8 cellular contexts compared by ENCODE assay signal in genomic region chr19:7069904-7070226, GRCh38. TPM values are rescaled to one million over a fixed set of nuclear protein-coding genes. Genes with fewer than 3 reads are reported as not detected.
DNase-seq lines count a peak whose midpoint lies in the region; ATAC-seq and TF ChIP-seq lines count a peak whose summit lies in the region.

No MANE protein-coding gene starts in this region.

- CTCF ChIA-PET in activated CD4-positive, alpha-beta T cell treated with anti-CD3 and anti-CD28 coated beads, Interleukin-2, amount 10 ng/mL, durations not matched to agents 7 days and 5 days (lab: Charles Lee): interaction anchor here (0.5 to 1.9 kb wide), 6 partner anchors 14 to 799 kb away, joined by 3 to 5 read pairs (median 4); no protein-coding TSS in a partner anchor
- CTCF ChIA-PET in SK-N-SH (lab: Yijun Ruan, JAX): interaction anchor here (1.6 to 2.5 kb wide), 2 partner anchors 32 to 271 kb away, joined by 4 to 8 read pairs; no protein-coding TSS in a partner anchor

- no peaks in the 10 kb centered on the region for H3K27me3 Mint-ChIP-seq in activated CD4-positive, alpha-beta T cell treated with anti-CD3 and anti-CD28 coated beads, Interleukin-2, amount 10 ng/mL, durations not matched to agents 7 days and 5 days

- peaks cover 12% of the 10 kb centered on the region for H3F3A ChIP-seq in SK-N-SH (replicated peaks; ENCODE audit: insufficient read depth)

- H2AFZ ChIP-seq in SK-N-SH (ENCODE audit: low read depth): peak overlapping the region; percentile 90
- peak overlapping the region; percentile 83 for H2AFZ ChIP-seq in fibroblast of lung (ENCODE audit: low read length)

- H3K36me3 ChIP-seq in SK-N-SH (replicated peaks in 1 of 2; ENCODE audit: control insufficient read depth in 1 of 2, insufficient read depth in 2 of 2, low read length in 1 of 2) (peaks cover 21 to 41% of the 10 kb centered on the region in 2 experiments), fibroblast of lung (ENCODE audit: control insufficient read depth, insufficient read depth, low read length) (peaks cover 14% of the 10 kb centered on the region), psoas muscle (ENCODE audit: insufficient read depth in 1 of 2, low read depth in 1 of 2) (peaks cover 10 to 44% of the 10 kb centered on the region in 2 donors)

- peaks cover 3 to 4% of the 10 kb centered on the region in 2 experiments; a peak in 2 of 4 replicates for H3K4me1 ChIP-seq in SK-N-SH (ENCODE audit: control insufficient read depth in 1 of 2, insufficient read depth in 2 of 2, low read depth in 1 of 2, low read length in 1 of 2)
- H3K4me1 ChIP-seq in fibroblast of lung (ENCODE audit: control insufficient read depth, extremely low read depth, insufficient read depth, low read length): no peaks in the 10 kb centered on the region
- H3K4me1 ChIP-seq in psoas muscle: peaks cover 7% of the 10 kb centered on the region

- peaks cover 42% of the 10 kb centered on the region for H3K36me3 Mint-ChIP-seq in activated CD4-positive, alpha-beta T cell treated with anti-CD3 and anti-CD28 coated beads, Interleukin-2, amount 10 ng/mL, durations not matched to agents 7 days and 5 days (ENCODE audit: low read depth)

- TF ChIP-seq RAD21 in SK-N-SH (IDR thresholded peaks at IDR 0.05; ENCODE audit: low read length): no peak

- POLR2A ChIA-PET in activated CD4-positive, alpha-beta T cell treated with anti-CD3 and anti-CD28 coated beads, Interleukin-2, amount 10 ng/mL, durations not matched to agents 7 days and 5 days (lab: Charles Lee): interaction anchor here (1.5 kb wide), 1 partner anchor 30 kb away, joined by 9 read pairs; no protein-coding TSS in a partner anchor
- POLR2A ChIA-PET in SK-N-SH (lab: Yijun Ruan, JAX): interaction anchor here (0.6 to 1.9 kb wide), 5 partner anchors 8 to 289 kb away, joined by 3 to 15 read pairs (median 4); no protein-coding TSS in a partner anchor

- H3K9me3 Mint-ChIP-seq in activated CD4-positive, alpha-beta T cell treated with anti-CD3 and anti-CD28 coated beads, Interleukin-2, amount 10 ng/mL, durations not matched to agents 7 days and 5 days: peaks cover 13% of the 10 kb centered on the region

- peak overlapping the region; percentile 92 for H3K4me3 Mint-ChIP-seq in activated CD4-positive, alpha-beta T cell treated with anti-CD3 and anti-CD28 coated beads, Interleukin-2, amount 10 ng/mL, durations not matched to agents 7 days and 5 days

- H3K9me2 ChIP-seq in SK-N-SH: no peaks in the 10 kb centered on the region

- ATAC-seq in psoas muscle (peak in 1 of 4 donors; percentile 21), GM18907 (IDR thresholded peaks at IDR 0.05; ENCODE audit: unreplicated experiment) (no peak)

- peak overlapping the region; percentile 96 for H3K27ac Mint-ChIP-seq in activated CD4-positive, alpha-beta T cell treated with anti-CD3 and anti-CD28 coated beads, Interleukin-2, amount 10 ng/mL, durations not matched to agents 7 days and 5 days

- H3K4me1 Mint-ChIP-seq in activated CD4-positive, alpha-beta T cell treated with anti-CD3 and anti-CD28 coated beads, Interleukin-2, amount 10 ng/mL, durations not matched to agents 7 days and 5 days: peaks cover 26% of the 10 kb centered on the region

- TF ChIP-seq CTCF in SK-N-SH (IDR thresholded peaks at IDR 0.05) (no peak), fibroblast of lung (conservative IDR thresholded peaks at IDR 0.05 in 1 of 2, IDR thresholded peaks at IDR 0.05 in 1 of 2; ENCODE audit: low read depth in 1 of 2, low read length in 2 of 2) (no peak), psoas muscle (IDR thresholded peaks at IDR 0.05) (no peak)

- peaks cover 18% of the 10 kb centered on the region for H3K79me2 ChIP-seq in SK-N-SH (ENCODE audit: insufficient read depth)
- peaks cover 9% of the 10 kb centered on the region for H3K79me2 ChIP-seq in fibroblast of lung (ENCODE audit: control insufficient read depth, insufficient read depth, low read length)

- WGBS in SK-N-SH (ENCODE audit: low lambda C conversion rate): 0% methylated on average over 4 of the region's 12 CpGs
- 0 to 1% (median 1%) methylated on average over 12 of the region's 12 CpGs for WGBS in psoas muscle, 3 donors

- H3K9me3 ChIP-seq in SK-N-SH (no peaks in the 10 kb centered on the region), fibroblast of lung (ENCODE audit: control insufficient read depth, insufficient read depth, low read depth, low read length) (no peaks in the 10 kb centered on the region), psoas muscle (no peaks in the 10 kb centered on the region)

- H3K4me2 ChIP-seq in SK-N-SH (peak overlapping the region; percentile 79), fibroblast of lung (ENCODE audit: extremely low read depth, insufficient read depth, low read length) (peak overlapping the region; percentile 93)

- intact Hi-C loops in psoas muscle (cut with DNase I): loop anchor here (10.0 kb wide), 1 partner anchor 1765 kb away; the partner anchor contains the start of genes MBD3L1 (in 2 of the 2) and ZNF558 (in 2 of the 2)

- H3K27me3 ChIP-seq in SK-N-SH (ENCODE audit: insufficient read depth): peaks cover 4% of the 10 kb centered on the region; the same call in 1 of the 2 replicates
- no peaks in the 10 kb centered on the region for H3K27me3 ChIP-seq in fibroblast of lung (ENCODE audit: control insufficient read depth, insufficient read depth, low read length)
- no peaks in the 10 kb centered on the region for H3K27me3 ChIP-seq in psoas muscle (ENCODE audit: insufficient read depth in 3 of 3, low read length in 2 of 3)

- no peak for TF ChIP-seq EP300 in SK-N-SH (IDR thresholded peaks at IDR 0.05; ENCODE audit: borderline replicate concordance in 1 of 2, low read depth in 1 of 2, low read length in 1 of 2)

- H4K20me1 ChIP-seq in SK-N-SH (ENCODE audit: insufficient read depth) (no peaks in the 10 kb centered on the region), fibroblast of lung (ENCODE audit: control insufficient read depth, extremely low read depth, insufficient read depth, low read length) (no peaks in the 10 kb centered on the region)

- H3K27ac ChIP-seq in SK-N-SH (ENCODE audit: low read depth in 2 of 2, low read length in 1 of 2): peak overlapping the region; percentile 82 to 85
- peak overlapping the region; percentile 86 for H3K27ac ChIP-seq in fibroblast of lung (ENCODE audit: insufficient read depth, low read length)
- peak overlapping the region; percentile 90 for H3K27ac ChIP-seq in psoas muscle

- no peak for DNase-seq in activated CD4-positive, alpha-beta T cell treated with anti-CD3 and anti-CD28 coated beads, Interleukin-2, amount 10 ng/mL, durations not matched to agents 7 days and 5 days
- no peak for DNase-seq in activated CD4-positive, alpha-beta T cell treated with anti-CD3 and anti-CD28 coated beads for 1 hour
- DNase-seq in SK-N-SH (no peak), fibroblast of lung (ENCODE audit: low read depth in 2 of 2) (no peak), psoas muscle (no peak), DMS153 treated with DMSO at 0.1 percent for 48 hours (lab: John Stamatoyannopoulos, UW; ENCODE audit: unreplicated experiment) (no peak), NOMO-1 (lab: John Stamatoyannopoulos, UW; ENCODE audit: unreplicated experiment in 2 of 2) (no peak)

- peak overlapping the region; percentile 83 for H3K9ac ChIP-seq in SK-N-SH
- peak overlapping the region; percentile 91 for H3K9ac ChIP-seq in fibroblast of lung (ENCODE audit: insufficient read depth, low read length)

- H3K4me3 ChIP-seq in SK-N-SH (ENCODE audit: low read depth in 2 of 2, low read length in 1 of 2) (peak overlapping the region; percentile 84 to 86), fibroblast of lung (replicated peaks in 1 of 4; ENCODE audit: control extremely low read depth in 1 of 4, insufficient read depth in 1 of 4, low read depth in 3 of 4, low read length in 4 of 4) (peak overlapping the region; percentile 93 to 100 (median 98)), psoas muscle (peak overlapping the region; percentile 100)

RNA-seq across cellular contexts. Expression of gene ZNF557, which starts 0.4 kb away (rescaled TPM):
- 10 to 100 TPM; 19.3 to 20.7 TPM for total RNA-seq in activated CD4-positive, alpha-beta T cell treated with anti-CD3 and anti-CD28 coated beads, Interleukin-2, amount 10 ng/mL, durations not matched to agents 7 days and 5 days
- polyA plus RNA-seq in SK-N-SH (2012; rRNA removed) (2.3 and 2.8 TPM in 2 replicates), fibroblast of lung (2.9 and 3.4 TPM in 2 replicates), psoas muscle (1 to 10 TPM in 2 of 3 donors, under 1 TPM in 1; 0.82 to 3.2 (median 1.3) TPM)
- 1.4 and 1.8 TPM in 2 replicates for polyA plus RNA-seq in SK-N-SH (2012; cell fraction: cytosol; rRNA removed)
- 4.1 and 4.4 TPM in 2 replicates for polyA plus RNA-seq in SK-N-SH (2012; cell fraction: nucleus; rRNA removed)
- total RNA-seq in fibroblast of lung (18.3 and 18.5 TPM in 2 replicates), psoas muscle (1 to 10 TPM; 3.1 to 5.7 (median 3.6) TPM)
- polyA plus RNA-seq in fibroblast of lung (2012): 2.6 and 3.4 TPM in 2 replicates
- polyA minus RNA-seq in fibroblast of lung (ENCODE audit: low replicate concordance): 14.6 and 16.2 TPM in 2 replicates

RNA-seq across cellular contexts. Expression of gene MBD3L3, which starts 11.4 kb away (rescaled TPM):
- not detected for total RNA-seq in activated CD4-positive, alpha-beta T cell treated with anti-CD3 and anti-CD28 coated beads, Interleukin-2, amount 10 ng/mL, durations not matched to agents 7 days and 5 days
- polyA plus RNA-seq in SK-N-SH (2012; rRNA removed) (0.07 TPM in 1 of 2 replicates, not detected in the other), fibroblast of lung (not detected in 2 replicates), psoas muscle (not detected)
- not detected in 2 replicates for polyA plus RNA-seq in SK-N-SH (2012; cell fraction: cytosol; rRNA removed)
- not detected in 2 replicates for polyA plus RNA-seq in SK-N-SH (2012; cell fraction: nucleus; rRNA removed)
- total RNA-seq in fibroblast of lung (not detected in 2 replicates), psoas muscle (not detected)
- not detected in 2 replicates for polyA plus RNA-seq in fibroblast of lung (2012)
- polyA minus RNA-seq in fibroblast of lung (ENCODE audit: low replicate concordance): not detected in 2 replicates

RNA-seq across cellular contexts. Expression of gene MBD3L2, which starts 20.7 kb away (rescaled TPM):
- not detected for total RNA-seq in activated CD4-positive, alpha-beta T cell treated with anti-CD3 and anti-CD28 coated beads, Interleukin-2, amount 10 ng/mL, durations not matched to agents 7 days and 5 days
- polyA plus RNA-seq in SK-N-SH (2012; rRNA removed) (0.10 and 0.12 TPM in 2 replicates), fibroblast of lung (not detected in 2 replicates), psoas muscle (not detected)
- not detected in 2 replicates for polyA plus RNA-seq in SK-N-SH (2012; cell fraction: cytosol; rRNA removed)
- polyA plus RNA-seq in SK-N-SH (2012; cell fraction: nucleus; rRNA removed): 0.15 and 0.16 TPM in 2 replicates
- total RNA-seq in fibroblast of lung (not detected in 2 replicates), psoas muscle (not detected)
- polyA plus RNA-seq in fibroblast of lung (2012): not detected in 2 replicates
- not detected in 2 replicates for polyA minus RNA-seq in fibroblast of lung (ENCODE audit: low replicate concordance)

RNA-seq across cellular contexts. Expression of gene MBD3L4, which starts 29.9 kb away (rescaled TPM):
- total RNA-seq in activated CD4-positive, alpha-beta T cell treated with anti-CD3 and anti-CD28 coated beads, Interleukin-2, amount 10 ng/mL, durations not matched to agents 7 days and 5 days: not detected
- polyA plus RNA-seq in SK-N-SH (2012; rRNA removed) (not detected in 2 replicates), fibroblast of lung (not detected in 2 replicates), psoas muscle (not detected)
- polyA plus RNA-seq in SK-N-SH (2012; cell fraction: cytosol; rRNA removed): not detected in 2 replicates
- polyA plus RNA-seq in SK-N-SH (2012; cell fraction: nucleus; rRNA removed): not detected in 2 replicates
- total RNA-seq in fibroblast of lung (not detected in 2 replicates), psoas muscle (not detected)
- not detected in 2 replicates for polyA plus RNA-seq in fibroblast of lung (2012)
- polyA minus RNA-seq in fibroblast of lung (ENCODE audit: low replicate concordance): not detected in 2 replicates

RNA-seq across cellular contexts. Expression of gene MBD3L5, which starts 39.5 kb away (rescaled TPM):
- not detected for total RNA-seq in activated CD4-positive, alpha-beta T cell treated with anti-CD3 and anti-CD28 coated beads, Interleukin-2, amount 10 ng/mL, durations not matched to agents 7 days and 5 days
- polyA plus RNA-seq in SK-N-SH (2012; rRNA removed) (not detected in 2 replicates), fibroblast of lung (not detected in 2 replicates), psoas muscle (not detected)
- not detected in 2 replicates for polyA plus RNA-seq in SK-N-SH (2012; cell fraction: cytosol; rRNA removed)
- polyA plus RNA-seq in SK-N-SH (2012; cell fraction: nucleus; rRNA removed): not detected in 2 replicates
- total RNA-seq in fibroblast of lung (not detected in 2 replicates), psoas muscle (not detected)
- polyA plus RNA-seq in fibroblast of lung (2012): not detected in 2 replicates
- polyA minus RNA-seq in fibroblast of lung (ENCODE audit: low replicate concordance): not detected in 2 replicates
